In genomic region chr11:76276773-76277155, GRCh38 we compare ENCODE assay signal across 25 cellular contexts.
"Had no signal": no experiment of that assay in that cellular context is flagged by ENCODE, and none has a peak within 500 bp of the region (broad histone marks: within the 10 kb centered on the region; RNA-seq: fewer than 3 reads in every experiment).

No MANE protein-coding gene starts in this region.

- H3K9ac ChIP-seq: parathyroid adenoma had no signal

- H3K36me3 ChIP-seq: esophagus squamous epithelium, heart right ventricle, left ventricle myocardium inferior, lower lobe of right lung, neutrophil, stomach, thyroid gland had no signal

- H3K4me1 Mint-ChIP-seq: naive thymus-derived CD8-positive, alpha-beta T cell; stimulated activated effector memory CD8-positive, alpha-beta T cell treated with anti-CD3 and anti-CD28 coated beads, Interleukin-12 subunit alpha, Interleukin-12 subunit beta, amount 100 ng/mL, for 72 hours had no signal

- H3K27me3 ChIP-seq: heart right ventricle, neutrophil, stomach, thyroid gland had no signal

- H3K4me2 ChIP-seq: smooth muscle cell had no signal

- H3K27ac ChIP-seq: coronary artery, esophagus squamous epithelium, heart right ventricle, left ventricle myocardium inferior, lower lobe of right lung, neutrophil, parathyroid adenoma, stomach, thyroid gland had no signal

- H3K4me1 ChIP-seq: esophagus squamous epithelium, heart right ventricle, left ventricle myocardium inferior, lower lobe of right lung, parathyroid adenoma, stomach had no signal

- H3K27ac Mint-ChIP-seq: nephron progenitor cell; progenitor cell of endocrine pancreas; stimulated activated effector memory CD8-positive, alpha-beta T cell treated with anti-CD3 and anti-CD28 coated beads, Interleukin-12 subunit alpha, Interleukin-12 subunit beta, amount 100 ng/mL, for 72 hours had no signal

- H3K36me3 Mint-ChIP-seq: naive thymus-derived CD8-positive, alpha-beta T cell; stimulated activated effector memory CD8-positive, alpha-beta T cell treated with anti-CD3 and anti-CD28 coated beads, Interleukin-12 subunit alpha, Interleukin-12 subunit beta, amount 100 ng/mL, for 72 hours had no signal

- H3K4me3 ChIP-seq: coronary artery, esophagus squamous epithelium, heart right ventricle, left ventricle myocardium inferior, lower lobe of right lung, smooth muscle cell, stomach, thyroid gland had no signal

- H3K9me3 Mint-ChIP-seq: naive thymus-derived CD8-positive, alpha-beta T cell; stimulated activated effector memory CD8-positive, alpha-beta T cell treated with anti-CD3 and anti-CD28 coated beads, Interleukin-12 subunit alpha, Interleukin-12 subunit beta, amount 100 ng/mL, for 72 hours had no signal

- H3K4me3 Mint-ChIP-seq: naive thymus-derived CD8-positive, alpha-beta T cell; nephron progenitor cell; stimulated activated effector memory CD8-positive, alpha-beta T cell treated with anti-CD3 and anti-CD28 coated beads, Interleukin-12 subunit alpha, Interleukin-12 subunit beta, amount 100 ng/mL, for 72 hours had no signal

- H2AFZ ChIP-seq: parathyroid adenoma had no signal

- H3K9me3 ChIP-seq: esophagus squamous epithelium, lower lobe of right lung, neutrophil, thyroid gland had no signal

- H3K27me3 Mint-ChIP-seq: naive thymus-derived CD8-positive, alpha-beta T cell had no signal

- DNase-seq: dermis blood vessel endothelial cell; effector memory CD4-positive, alpha-beta T cell; esophagus squamous epithelium; foreskin melanocyte; glutamatergic neuron; heart right ventricle; hippocampal formation; left cardiac atrium; left ventricle myocardium inferior; lower lobe of right lung; naive thymus-derived CD8-positive, alpha-beta T cell; stimulated activated CD4-positive, alpha-beta T cell treated with anti-CD3 and anti-CD28 coated beads, Interleukin-12 subunit alpha, Interleukin-12 subunit beta, amount 100 ng/mL, for 4 hours; stimulated activated CD4-positive, alpha-beta T cell treated with anti-CD3 and anti-CD28 coated beads, Interleukin-1b, Interleukin-23, amount 100 ng/mL, for 48 hours; stimulated activated CD4-positive, alpha-beta T cell treated with anti-CD3 and anti-CD28 coated beads, Interleukin-4, amount 100 ng/mL, for 24 hours; stimulated activated naive CD4-positive, alpha-beta T cell treated with Interleukin-2 at 50 U/mL for 16 hours; stomach; trophoblast cell had no signal

- H3K79me2 ChIP-seq: parathyroid adenoma had no signal

- ATAC-seq: left cardiac atrium; naive thymus-derived CD8-positive, alpha-beta T cell; stimulated activated effector memory CD8-positive, alpha-beta T cell treated with anti-CD3 and anti-CD28 coated beads, Interleukin-12 subunit alpha, Interleukin-12 subunit beta, amount 100 ng/mL, for 72 hours had no signal
